ENCODE assay signal across 1 cellular context in the genomic region with DNA sequence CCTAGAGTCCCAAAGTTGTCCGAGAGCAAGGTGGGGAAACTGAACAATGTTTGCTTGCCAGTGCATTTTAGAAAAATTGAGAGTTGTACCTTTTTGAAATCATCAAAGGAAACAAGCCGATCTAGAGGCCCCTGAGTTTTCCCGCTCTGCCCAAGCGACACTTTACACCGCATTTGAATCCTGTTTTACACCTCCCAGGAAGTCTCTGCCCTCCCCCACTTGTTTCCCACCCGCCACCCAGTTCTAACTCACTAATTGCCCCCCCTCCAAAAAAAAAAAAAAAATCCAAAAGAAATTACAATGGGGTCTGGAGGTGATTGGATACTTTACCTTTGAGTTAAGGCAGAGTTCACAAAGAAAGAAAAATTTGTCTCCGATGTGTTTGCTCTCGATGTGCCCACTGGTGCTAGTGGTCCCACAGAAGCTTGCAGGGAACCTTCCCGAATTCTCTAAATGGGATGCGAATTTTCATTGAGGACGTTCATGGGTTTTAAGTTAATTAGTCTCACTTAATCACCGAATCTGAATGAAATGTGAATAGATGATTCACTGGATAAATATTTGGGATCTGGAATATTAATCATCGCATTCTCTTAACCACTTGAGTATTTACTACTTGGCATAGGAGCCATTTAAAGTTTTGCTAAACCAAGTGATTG.
A peak's percentile ranks its signal among the peaks of the same experiment; 100 is the strongest.
TF ChIP-seq lines count a peak whose summit lies in the region.

No MANE protein-coding gene starts in this region.

TF ChIP-seq in H1, 55 proteins besides CTCF, POLR2A, EP300 and RAD21:
- TF ChIP-seq SP4 (IDR thresholded peaks at IDR 0.05; ENCODE audit: low read length) (no peak), ASH2L (IDR thresholded peaks at IDR 0.05; ENCODE audit: low read length) (peak; percentile 44)
